ENCODE assay signal across 18 cellular contexts in genomic region chr3:131470377-131470776, GRCh38. TPM values are rescaled to one million over a fixed set of nuclear protein-coding genes. Genes with fewer than 3 reads are reported as not detected.
DNase-seq lines count a peak whose midpoint lies in the region; ATAC-seq and TF ChIP-seq lines count a peak whose summit lies in the region.
"Had no signal": no experiment of that assay in that cellular context is flagged by ENCODE, and none has a peak within 500 bp of the region (broad histone marks: within the 10 kb centered on the region; RNA-seq: fewer than 3 reads in every experiment).

No MANE protein-coding gene starts in this region.

- H3K9me3 Mint-ChIP-seq in activated CD4-positive, alpha-beta memory T cell treated with anti-CD3 and anti-CD28 coated beads for 36 hours: no peaks in the 10 kb centered on the region
- no peaks in the 10 kb centered on the region for H3K9me3 Mint-ChIP-seq in activated CD4-positive, alpha-beta memory T cell treated with anti-CD3 and anti-CD28 coated beads, Interleukin-2, amount 10 ng/mL, durations not matched to agents 7 days and 5 days
- H3K9me3 Mint-ChIP-seq in activated naive CD4-positive, alpha-beta T cell treated with anti-CD3 and anti-CD28 coated beads, Interleukin-2, amount 50 U/mL, for 72 hours: no peaks in the 10 kb centered on the region
- H3K9me3 Mint-ChIP-seq in activated T-helper 1 cell treated with anti-CD3 and anti-CD28 coated beads, Interleukin-12 subunit alpha, Interleukin-12 subunit beta, Interleukin-2, Interleukin-4 antibody, amounts not matched to agents 30 ng/mL and 10 ng/mL and 1 ng/mL, durations not matched to agents 14 hours and 24 hours and 36 hours: no peaks in the 10 kb centered on the region
- H3K9me3 Mint-ChIP-seq in endothelial cell (ENCODE audit: unreplicated experiment): no peaks in the 10 kb centered on the region

- peaks cover 33% of the 10 kb centered on the region for H3K4me1 Mint-ChIP-seq in activated CD4-positive, alpha-beta memory T cell treated with anti-CD3 and anti-CD28 coated beads for 36 hours (ENCODE audit: low read depth)
- H3K4me1 Mint-ChIP-seq in activated CD4-positive, alpha-beta memory T cell treated with anti-CD3 and anti-CD28 coated beads, Interleukin-2, amount 10 ng/mL, durations not matched to agents 7 days and 5 days: peaks cover 21% of the 10 kb centered on the region
- H3K4me1 Mint-ChIP-seq in activated T-helper 1 cell treated with anti-CD3 and anti-CD28 coated beads, Interleukin-12 subunit alpha, Interleukin-12 subunit beta, Interleukin-2, Interleukin-4 antibody, amounts not matched to agents 30 ng/mL and 10 ng/mL and 1 ng/mL, durations not matched to agents 14 hours and 24 hours and 36 hours (ENCODE audit: low read depth): peaks cover 26% of the 10 kb centered on the region
- peaks cover 18% of the 10 kb centered on the region for H3K4me1 Mint-ChIP-seq in endothelial cell (ENCODE audit: unreplicated experiment)

- intact Hi-C loops in activated CD4-positive, alpha-beta memory T cell treated with anti-CD3 and anti-CD28 coated beads for 36 hours (cut with micrococcal nuclease): loop anchor here (10.0 kb wide), 1 partner anchor 86 kb away; the partner anchor contains the start of gene NUDT16
- intact Hi-C loops in activated T-helper 1 cell treated with anti-CD3 and anti-CD28 coated beads, Interleukin-12 subunit alpha, Interleukin-12 subunit beta, Interleukin-2, Interleukin-4 antibody, amounts not matched to agents 30 ng/mL and 10 ng/mL and 1 ng/mL, durations not matched to agents 14 hours and 24 hours and 36 hours (cut with micrococcal nuclease): loop anchor here (1.0 to 2.0 kb wide), 3 partner anchors 15 to 84 kb away; no protein-coding TSS in a partner anchor

- no peak for DNase-seq in activated CD4-positive, alpha-beta memory T cell treated with anti-CD3 and anti-CD28 coated beads for 36 hours
- no peak for DNase-seq in activated CD4-positive, alpha-beta memory T cell treated with anti-CD3 and anti-CD28 coated beads, Interleukin-2, amount 10 ng/mL, durations not matched to agents 7 days and 5 days
- DNase-seq in activated naive CD4-positive, alpha-beta T cell treated with anti-CD3 and anti-CD28 coated beads, Interleukin-2, amount 50 U/mL, for 72 hours (ENCODE audit: low spot score in 2 of 2): no peak
- DNase-seq in activated naive CD4-positive, alpha-beta T cell treated with Interleukin-2 at 50 U/mL for 16 hours: no peak
- no peak for DNase-seq in activated T-helper 1 cell treated with anti-CD3 and anti-CD28 coated beads, Interleukin-12 subunit alpha, Interleukin-12 subunit beta, Interleukin-2, Interleukin-4 antibody, amounts not matched to agents 30 ng/mL and 10 ng/mL and 1 ng/mL, durations not matched to agents 14 hours and 24 hours and 36 hours (ENCODE audit: low spot score)
- DNase-seq in endothelial cell (ENCODE audit: low spot score) (no peak), occipital lobe (lab: John Stamatoyannopoulos, UW) (no peak)
- DNase-seq: GOT3, HCEC 1CT, MG63, NCI-H1417, NCI-H1694 treated with DMSO at 0.1 percent for 48 hours, NCI-H2081 treated with DMSO at 0.1 percent for 48 hours, NCI-H2171 treated with DMSO at 0.1 percent for 48 hours, NCI-H526 had no signal

- H3K36me3 Mint-ChIP-seq in activated CD4-positive, alpha-beta memory T cell treated with anti-CD3 and anti-CD28 coated beads for 36 hours: peaks cover 36% of the 10 kb centered on the region
- H3K36me3 Mint-ChIP-seq in activated CD4-positive, alpha-beta memory T cell treated with anti-CD3 and anti-CD28 coated beads, Interleukin-2, amount 10 ng/mL, durations not matched to agents 7 days and 5 days (ENCODE audit: low read depth): peaks cover 34% of the 10 kb centered on the region
- H3K36me3 Mint-ChIP-seq in activated naive CD4-positive, alpha-beta T cell treated with anti-CD3 and anti-CD28 coated beads, Interleukin-2, amount 50 U/mL, for 72 hours: peaks cover 19 to 37% of the 10 kb centered on the region in 2 donors
- peaks cover 32% of the 10 kb centered on the region for H3K36me3 Mint-ChIP-seq in activated T-helper 1 cell treated with anti-CD3 and anti-CD28 coated beads, Interleukin-12 subunit alpha, Interleukin-12 subunit beta, Interleukin-2, Interleukin-4 antibody, amounts not matched to agents 30 ng/mL and 10 ng/mL and 1 ng/mL, durations not matched to agents 14 hours and 24 hours and 36 hours (ENCODE audit: low read depth)
- H3K36me3 Mint-ChIP-seq in endothelial cell (ENCODE audit: low read depth, unreplicated experiment): peaks cover 7% of the 10 kb centered on the region

- no peak for TF ChIP-seq CTCF in endothelial cell (IDR thresholded peaks at IDR 0.05; ENCODE audit: unreplicated experiment)

- ATAC-seq in activated naive CD4-positive, alpha-beta T cell treated with anti-CD3 and anti-CD28 coated beads, Interleukin-2, amount 50 U/mL, for 72 hours: peak; percentile 45 to 90
- no peak for ATAC-seq in GM21360 (IDR thresholded peaks at IDR 0.05; ENCODE audit: unreplicated experiment)
- ATAC-seq: HepG2, K562 had no signal

- peak overlapping the region; percentile 55 for H3K27ac Mint-ChIP-seq in activated CD4-positive, alpha-beta memory T cell treated with anti-CD3 and anti-CD28 coated beads for 36 hours
- no peak overlapping the region for H3K27ac Mint-ChIP-seq in activated CD4-positive, alpha-beta memory T cell treated with anti-CD3 and anti-CD28 coated beads, Interleukin-2, amount 10 ng/mL, durations not matched to agents 7 days and 5 days
- peak overlapping the region; percentile 37 to 90 for H3K27ac Mint-ChIP-seq in activated naive CD4-positive, alpha-beta T cell treated with anti-CD3 and anti-CD28 coated beads, Interleukin-2, amount 50 U/mL, for 72 hours
- H3K27ac Mint-ChIP-seq in activated T-helper 1 cell treated with anti-CD3 and anti-CD28 coated beads, Interleukin-12 subunit alpha, Interleukin-12 subunit beta, Interleukin-2, Interleukin-4 antibody, amounts not matched to agents 30 ng/mL and 10 ng/mL and 1 ng/mL, durations not matched to agents 14 hours and 24 hours and 36 hours: peak overlapping the region; percentile 20
- peak overlapping the region; percentile 39 for H3K27ac Mint-ChIP-seq in endothelial cell (ENCODE audit: unreplicated experiment)

- H3K27me3 Mint-ChIP-seq in activated CD4-positive, alpha-beta memory T cell treated with anti-CD3 and anti-CD28 coated beads for 36 hours: no peaks in the 10 kb centered on the region
- no peaks in the 10 kb centered on the region for H3K27me3 Mint-ChIP-seq in activated CD4-positive, alpha-beta memory T cell treated with anti-CD3 and anti-CD28 coated beads, Interleukin-2, amount 10 ng/mL, durations not matched to agents 7 days and 5 days
- H3K27me3 Mint-ChIP-seq in activated T-helper 1 cell treated with anti-CD3 and anti-CD28 coated beads, Interleukin-12 subunit alpha, Interleukin-12 subunit beta, Interleukin-2, Interleukin-4 antibody, amounts not matched to agents 30 ng/mL and 10 ng/mL and 1 ng/mL, durations not matched to agents 14 hours and 24 hours and 36 hours (ENCODE audit: insufficient read depth): no peaks in the 10 kb centered on the region
- no peaks in the 10 kb centered on the region for H3K27me3 Mint-ChIP-seq in endothelial cell (ENCODE audit: unreplicated experiment)

- no peak overlapping the region for H3K4me3 Mint-ChIP-seq in activated CD4-positive, alpha-beta memory T cell treated with anti-CD3 and anti-CD28 coated beads for 36 hours
- no peak overlapping the region for H3K4me3 Mint-ChIP-seq in activated CD4-positive, alpha-beta memory T cell treated with anti-CD3 and anti-CD28 coated beads, Interleukin-2, amount 10 ng/mL, durations not matched to agents 7 days and 5 days
- H3K4me3 Mint-ChIP-seq in activated T-helper 1 cell treated with anti-CD3 and anti-CD28 coated beads, Interleukin-12 subunit alpha, Interleukin-12 subunit beta, Interleukin-2, Interleukin-4 antibody, amounts not matched to agents 30 ng/mL and 10 ng/mL and 1 ng/mL, durations not matched to agents 14 hours and 24 hours and 36 hours: no peak overlapping the region
- H3K4me3 Mint-ChIP-seq in endothelial cell (ENCODE audit: unreplicated experiment): no peak overlapping the region

- CTCF ChIA-PET in activated CD4-positive, alpha-beta memory T cell treated with anti-CD3 and anti-CD28 coated beads for 36 hours (lab: Charles Lee): interaction anchor here (1.6 kb wide), 1 partner anchor 88 kb away, joined by 4 read pairs; the partner anchor contains the start of gene NUDT16
- CTCF ChIA-PET in activated CD4-positive, alpha-beta memory T cell treated with anti-CD3 and anti-CD28 coated beads, Interleukin-2, amount 10 ng/mL, durations not matched to agents 7 days and 5 days (lab: Charles Lee): no interaction called here

- POLR2A ChIA-PET in activated CD4-positive, alpha-beta memory T cell treated with anti-CD3 and anti-CD28 coated beads for 36 hours (lab: Charles Lee): interaction anchor here (1.0 kb wide), 1 partner anchor 31 kb away, joined by 3 read pairs; no protein-coding TSS in a partner anchor
- POLR2A ChIA-PET in activated CD4-positive, alpha-beta memory T cell treated with anti-CD3 and anti-CD28 coated beads, Interleukin-2, amount 10 ng/mL, durations not matched to agents 7 days and 5 days (lab: Charles Lee): no interaction called here

RNA-seq across cellular contexts. Expression of gene MRPL3, which starts 32.4 kb away (rescaled TPM):
- 100 to 1,000 TPM; 145 to 146 TPM for total RNA-seq in activated CD4-positive, alpha-beta memory T cell treated with anti-CD3 and anti-CD28 coated beads for 36 hours
- total RNA-seq in activated CD4-positive, alpha-beta memory T cell treated with anti-CD3 and anti-CD28 coated beads, Interleukin-2, amount 10 ng/mL, durations not matched to agents 7 days and 5 days: 10 to 100 TPM; 61.4 to 63.5 TPM
- 100 to 1,000 TPM; 105 to 127 TPM for total RNA-seq in activated naive CD4-positive, alpha-beta T cell treated with anti-CD3 and anti-CD28 coated beads, Interleukin-2, amount 50 U/mL, for 72 hours
- total RNA-seq in activated T-helper 1 cell treated with anti-CD3 and anti-CD28 coated beads, Interleukin-12 subunit alpha, Interleukin-12 subunit beta, Interleukin-2, Interleukin-4 antibody, amounts not matched to agents 30 ng/mL and 10 ng/mL and 1 ng/mL, durations not matched to agents 14 hours and 24 hours and 36 hours: 166 and 175 TPM in 2 replicates
- total RNA-seq in endothelial cell (ENCODE audit: unreplicated experiment) (37.1 TPM), occipital lobe (112 TPM)
